In the genomic region with DNA sequence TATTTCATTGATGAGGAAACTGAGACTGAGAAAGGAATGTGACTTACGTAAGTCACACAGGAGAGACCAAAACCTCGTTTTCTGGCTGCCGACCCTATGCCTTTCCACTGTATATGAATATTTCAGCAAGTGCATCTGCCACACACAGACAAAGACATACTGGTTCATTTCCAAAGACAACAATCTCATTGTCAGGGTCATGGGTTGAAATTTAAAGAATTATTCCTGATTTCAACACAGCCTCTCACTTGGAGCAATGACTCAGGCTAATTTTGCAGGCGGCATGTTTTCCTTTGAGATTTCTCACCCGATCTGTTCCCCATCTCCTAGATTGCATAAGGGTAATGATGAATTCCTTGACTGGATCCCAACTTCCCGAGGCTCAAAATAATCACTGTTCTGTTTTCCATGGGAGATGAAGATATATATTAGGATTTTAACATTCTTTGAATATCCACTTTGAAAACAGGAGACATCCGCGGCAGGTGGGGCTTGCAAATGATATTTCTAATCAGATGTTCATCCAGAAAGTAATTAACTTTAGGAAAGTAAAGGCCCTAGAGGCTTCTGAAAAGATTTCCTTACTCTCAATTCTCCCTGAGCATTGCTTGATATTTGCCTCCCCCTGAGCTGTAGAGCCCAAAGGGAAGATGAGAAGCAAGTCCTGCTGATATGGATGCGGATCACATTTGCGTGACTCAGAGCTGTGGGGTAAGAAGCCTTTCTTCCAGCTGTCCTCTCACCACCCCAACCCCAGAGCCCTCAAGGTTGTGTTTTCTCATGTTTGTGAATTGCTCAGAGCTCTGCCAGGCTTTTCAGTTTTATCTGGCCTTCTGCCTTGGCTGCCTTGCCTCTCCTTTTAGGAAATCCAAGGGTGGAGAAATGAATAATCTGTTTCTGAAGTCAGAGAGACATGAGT, we compare ENCODE assay signal across 9 cellular contexts.
DNase-seq lines count a peak whose midpoint lies in the region; ATAC-seq and TF ChIP-seq lines count a peak whose summit lies in the region.
"Had no signal": no experiment of that assay in that cellular context is flagged by ENCODE, and none has a peak within 500 bp of the region (broad histone marks: within the 10 kb centered on the region; RNA-seq: fewer than 3 reads in every experiment).

No MANE protein-coding gene starts in this region.

- peaks cover 61% of the 10 kb centered on the region for H3K4me1 ChIP-seq in body of pancreas
- peaks cover 0 to 9% of the 10 kb centered on the region in 2 donors for H3K4me1 ChIP-seq in right atrium auricular region
- peaks cover 21% of the 10 kb centered on the region for H3K4me1 ChIP-seq in stomach smooth muscle (ENCODE audit: control insufficient read depth, insufficient read depth, low read length)

- H3K27ac ChIP-seq in body of pancreas (no peak overlapping the region), right atrium auricular region (no peak overlapping the region), stomach smooth muscle (ENCODE audit: low read length) (peak overlapping the region; percentile 60)

- ATAC-seq in body of pancreas, result no peak

- H3K9me3 ChIP-seq in body of pancreas (no peaks in the 10 kb centered on the region), right atrium auricular region (no peaks in the 10 kb centered on the region), stomach smooth muscle (ENCODE audit: control insufficient read depth in 2 of 2, low read length in 2 of 2) (no peaks in the 10 kb centered on the region)

- no peak overlapping the region for H3K9ac ChIP-seq in stomach smooth muscle (ENCODE audit: low read length in 2 of 2)

- peak; percentile 94 for DNase-seq in HCEC 1CT
- DNase-seq in body of pancreas, result peak in 3 of 4 donors; percentile 17 to 28 (median 24)
- DNase-seq in right atrium auricular region (ENCODE audit: low spot score), result peak; percentile 77
- DNase-seq in stimulated activated CD4-positive, alpha-beta T cell treated with anti-CD3 and anti-CD28 coated beads, Interleukin-12 subunit alpha, Interleukin-12 subunit beta, amount 100 ng/mL, for 4 hours, result no peak
- no peak for DNase-seq in NCI-H187 treated with DMSO at 0.1 percent for 48 hours (lab: John Stamatoyannopoulos, UW)
- DNase-seq in iPS-NIHi11 (ENCODE audit: low spot score), result no peak
- no peak for DNase-seq in retina
- DNase-seq: activated naive CD8-positive, alpha-beta T cell treated with anti-CD3 and anti-CD28 coated beads, Interleukin-2, amount 10 ng/mL, durations not matched to agents 7 days and 5 days had no signal

- H3K27me3 ChIP-seq in body of pancreas, result no peaks in the 10 kb centered on the region
- H3K27me3 ChIP-seq in right atrium auricular region, result no peaks in the 10 kb centered on the region
- H3K27me3 ChIP-seq in stomach smooth muscle (ENCODE audit: control insufficient read depth in 1 of 2, insufficient read depth in 2 of 2, low read length in 2 of 2), result no peaks in the 10 kb centered on the region

- no peak for TF ChIP-seq POLR2A in body of pancreas (IDR thresholded peaks at IDR 0.05)

- 79 to 81% methylated on average over 10 of the region's 10 CpGs for WGBS in body of pancreas, 2 donors

- no peak for TF ChIP-seq CTCF in body of pancreas (IDR thresholded peaks at IDR 0.05)
- no peak for TF ChIP-seq CTCF in right atrium auricular region (IDR thresholded peaks at IDR 0.05)

- no peak overlapping the region for H3K4me3 ChIP-seq in body of pancreas
- H3K4me3 ChIP-seq in right atrium auricular region, result no peak overlapping the region
- no peak overlapping the region for H3K4me3 ChIP-seq in stomach smooth muscle (ENCODE audit: low read length in 2 of 2)

- intact Hi-C loops in body of pancreas (cut with DNase I), result no loop called here

- H3K36me3 ChIP-seq in body of pancreas (replicated peaks in 1 of 2; ENCODE audit: insufficient read depth in 1 of 2, low read depth in 2 of 2) (no peaks in the 10 kb centered on the region), right atrium auricular region (no peaks in the 10 kb centered on the region), stomach smooth muscle (ENCODE audit: control insufficient read depth in 2 of 2, insufficient read depth in 2 of 2, low read length in 2 of 2) (no peaks in the 10 kb centered on the region)

Comparison
In these comparisons a context has a peak if more than half of its experiments do, and no peak if none do; other contexts are left out.
1. DNase-seq: peak in HCEC 1CT (single experiment), body of pancreas (3 of 4) and right atrium auricular region (single experiment); none in stimulated activated CD4-positive, alpha-beta T cell treated with anti-CD3 and anti-CD28 coated beads, Interleukin-12 subunit alpha, Interleukin-12 subunit beta, amount 100 ng/mL, for 4 hours (single experiment), NCI-H187 treated with DMSO at 0.1 percent for 48 hours (single experiment), iPS-NIHi11 (single experiment) and retina (single experiment).